In genomic region chr10:51892965-51893658, GRCh38 we compare ENCODE assay signal across 8 cellular contexts.
DNase-seq lines count a peak whose midpoint lies in the region; ATAC-seq and TF ChIP-seq lines count a peak whose summit lies in the region.

No MANE protein-coding gene starts in this region.

- TF ChIP-seq CTCF in GM06990 (IDR thresholded peaks at IDR 0.05; ENCODE audit: insufficient read depth, low read length, poor library complexity, severe bottlenecking): peak; percentile 65
- no peak for TF ChIP-seq CTCF in CD14-positive monocyte (IDR thresholded peaks at IDR 0.05)

- H3K27me3 ChIP-seq in GM06990 (replicated peaks; ENCODE audit: control insufficient read depth, insufficient read depth, low read length): no peaks in the 10 kb centered on the region

- no peaks in the 10 kb centered on the region for H3K36me3 ChIP-seq in GM06990 (ENCODE audit: control insufficient read depth, insufficient read depth, low read length)

- H3K9me3 Mint-ChIP-seq in stimulated activated effector memory CD8-positive, alpha-beta T cell treated with anti-CD3 and anti-CD28 coated beads, Interleukin-12 subunit alpha, Interleukin-12 subunit beta, amount 100 ng/mL, for 72 hours: no peaks in the 10 kb centered on the region
- H3K9me3 Mint-ChIP-seq in CD14-positive monocyte: peaks cover 0 to 3% (median 0%) of the 10 kb centered on the region in 7 donors

- no peak overlapping the region for H3K4me3 ChIP-seq in GM06990 (replicated peaks; ENCODE audit: low read depth, low read length)

- H3K27me3 Mint-ChIP-seq in CD14-positive monocyte (ENCODE audit: low read depth in 3 of 3): peaks cover 0 to 2% (median 0%) of the 10 kb centered on the region in 3 donors

- no peaks in the 10 kb centered on the region for H3K4me1 Mint-ChIP-seq in stimulated activated effector memory CD8-positive, alpha-beta T cell treated with anti-CD3 and anti-CD28 coated beads, Interleukin-12 subunit alpha, Interleukin-12 subunit beta, amount 100 ng/mL, for 72 hours
- H3K4me1 Mint-ChIP-seq in CD14-positive monocyte: no peaks in the 10 kb centered on the region

- H3K4me3 Mint-ChIP-seq in stimulated activated effector memory CD8-positive, alpha-beta T cell treated with anti-CD3 and anti-CD28 coated beads, Interleukin-12 subunit alpha, Interleukin-12 subunit beta, amount 100 ng/mL, for 72 hours: no peak overlapping the region
- no peak overlapping the region for H3K4me3 Mint-ChIP-seq in CD14-positive monocyte

- peak; percentile 88 for ATAC-seq in GM21529 (IDR thresholded peaks at IDR 0.05; ENCODE audit: unreplicated experiment)
- peak; percentile 67 for ATAC-seq in stimulated activated effector memory CD8-positive, alpha-beta T cell treated with anti-CD3 and anti-CD28 coated beads, Interleukin-12 subunit alpha, Interleukin-12 subunit beta, amount 100 ng/mL, for 72 hours

- no peak for DNase-seq in GM06990 (ENCODE audit: extremely low read depth, insufficient read length)
- DNase-seq in LoVo (ENCODE audit: low spot score): peak; percentile 6
- peak; percentile 23 to 80 for DNase-seq in T47D (ENCODE audit: low read depth in 1 of 2, low spot score in 1 of 2)
- no peak for DNase-seq in stimulated activated effector memory CD8-positive, alpha-beta T cell treated with anti-CD3 and anti-CD28 coated beads, Interleukin-12 subunit alpha, Interleukin-12 subunit beta, amount 100 ng/mL, for 72 hours (ENCODE audit: low spot score in 2 of 2)
- DNase-seq in DMS153 (lab: John Stamatoyannopoulos, UW): no peak
- DNase-seq in CD14-positive monocyte (ENCODE audit: low spot score): no peak
- no peak for DNase-seq in NCI-H2107 treated with DMSO at 0.1 percent for 48 hours (lab: John Stamatoyannopoulos, UW; ENCODE audit: unreplicated experiment)

- intact Hi-C loops in CD14-positive monocyte (cut with micrococcal nuclease): no loop called here

- H3K36me3 Mint-ChIP-seq in stimulated activated effector memory CD8-positive, alpha-beta T cell treated with anti-CD3 and anti-CD28 coated beads, Interleukin-12 subunit alpha, Interleukin-12 subunit beta, amount 100 ng/mL, for 72 hours: no peaks in the 10 kb centered on the region
- no peaks in the 10 kb centered on the region for H3K36me3 Mint-ChIP-seq in CD14-positive monocyte

- in situ Hi-C loops in T47D (cut with HindIII; ENCODE audit: low pct_unique_long_range_greater_than_20kb, low sequenced_read_pairs): no loop called here

- no peak overlapping the region for H3K27ac Mint-ChIP-seq in stimulated activated effector memory CD8-positive, alpha-beta T cell treated with anti-CD3 and anti-CD28 coated beads, Interleukin-12 subunit alpha, Interleukin-12 subunit beta, amount 100 ng/mL, for 72 hours
- H3K27ac Mint-ChIP-seq in CD14-positive monocyte: no peak overlapping the region

Comparison
In these comparisons a context has a peak if more than half of its experiments do, and no peak if none do; other contexts are left out.
1. DNase-seq: peak in LoVo (single experiment) and T47D (2 of 2); none in GM06990 (single experiment), stimulated activated effector memory CD8-positive, alpha-beta T cell treated with anti-CD3 and anti-CD28 coated beads, Interleukin-12 subunit alpha, Interleukin-12 subunit beta, amount 100 ng/mL, for 72 hours (0 of 2), DMS153 (single experiment), CD14-positive monocyte (single experiment) and NCI-H2107 treated with DMSO at 0.1 percent for 48 hours (single experiment).